ENCODE assay signal across 8 cellular contexts in genomic region chr3:44762170-44762677, GRCh38. TPM values are rescaled to one million over a fixed set of nuclear protein-coding genes. Genes with fewer than 3 reads are reported as not detected.
DNase-seq lines count a peak whose midpoint lies in the region; ATAC-seq and TF ChIP-seq lines count a peak whose summit lies in the region.

No MANE protein-coding gene starts in this region.

- DNase-seq in H9 (no peak), NCI-H1436 treated with DMSO at 0.1 percent for 48 hours (lab: John Stamatoyannopoulos, UW) (no peak), UCSD-AML1 (lab: John Stamatoyannopoulos, UW; ENCODE audit: unreplicated experiment) (no peak)

- no peak for TF ChIP-seq POLR2A in gastroesophageal sphincter (IDR thresholded peaks at IDR 0.05)

- H2BK12ac ChIP-seq in H9 (ENCODE audit: insufficient read length, low read depth, low read length): no peak overlapping the region

- TF ChIP-seq CTCF in H9 (conservative IDR thresholded peaks at IDR 0.05) (no peak), gastroesophageal sphincter (IDR thresholded peaks at IDR 0.05) (no peak)

- TF ChIP-seq EP300 in gastroesophageal sphincter (IDR thresholded peaks at IDR 0.05): no peak

- peaks cover 17% of the 10 kb centered on the region; the same call in 1 of the 2 replicates for H3K79me2 ChIP-seq in H9 (ENCODE audit: insufficient read depth, low read length)

- H3K79me1 ChIP-seq in H9 (ENCODE audit: insufficient read depth, low read depth, low read length, poor library complexity, severe bottlenecking): peaks cover 6% of the 10 kb centered on the region

- H3K27ac Mint-ChIP-seq in H9: peak overlapping the region; percentile 98 to 100 (median 99)
- H3K27ac Mint-ChIP-seq in T-helper 1 cell treated with Interleukin-12 subunit alpha and Interleukin-12 subunit beta and Interleukin-4 antibody, amounts not matched to agents 30 μg/mL and 1 μg/mL, for 36 hours: peak overlapping the region; percentile 79

- peak overlapping the region; percentile 98 for H3K14ac ChIP-seq in H9 (ENCODE audit: insufficient read depth, low read length)

- H3K4me1 Mint-ChIP-seq in H9: peaks cover 9 to 30% of the 10 kb centered on the region in 2 experiments
- H3K4me1 Mint-ChIP-seq in T-helper 1 cell treated with Interleukin-12 subunit alpha and Interleukin-12 subunit beta and Interleukin-4 antibody, amounts not matched to agents 30 μg/mL and 1 μg/mL, for 36 hours (ENCODE audit: low read depth): peaks cover 33% of the 10 kb centered on the region

- no peaks in the 10 kb centered on the region for H4K20me1 ChIP-seq in BLaER1 treated with 17β-estradiol and CSF1 and Interleukin-3, amounts not matched to agents 10 nM and 100 nM
- H4K20me1 ChIP-seq in H9 (ENCODE audit: control insufficient read depth, insufficient read depth, insufficient read length): no peaks in the 10 kb centered on the region

- H3K4me1 ChIP-seq in BLaER1 treated with 17β-estradiol and CSF1 and Interleukin-3, amounts not matched to agents 10 nM and 100 nM: peaks cover 10 to 23% (median 18%) of the 10 kb centered on the region in 10 experiments
- no peaks in the 10 kb centered on the region for H3K4me1 ChIP-seq in H9 (ENCODE audit: insufficient read depth, low read length)
- peaks cover 0 to 21% (median 0%) of the 10 kb centered on the region in 3 donors for H3K4me1 ChIP-seq in gastroesophageal sphincter

- peaks cover 56 to 64% (median 63%) of the 10 kb centered on the region in 3 experiments for H3K36me3 Mint-ChIP-seq in H9 (ENCODE audit: insufficient read depth in 1 of 3, low read depth in 3 of 3)
- H3K36me3 Mint-ChIP-seq in T-helper 1 cell treated with Interleukin-12 subunit alpha and Interleukin-12 subunit beta and Interleukin-4 antibody, amounts not matched to agents 30 μg/mL and 1 μg/mL, for 36 hours (ENCODE audit: low read depth): peaks cover 58% of the 10 kb centered on the region

- H3K36me3 ChIP-seq in BLaER1 treated with 17β-estradiol and CSF1 and Interleukin-3, amounts not matched to agents 10 nM and 100 nM: peaks cover 40 to 77% (median 71%) of the 10 kb centered on the region in 11 experiments
- peaks cover 0 to 16% of the 10 kb centered on the region in 2 donors for H3K36me3 ChIP-seq in gastroesophageal sphincter

- H2AK5ac ChIP-seq in H9 (ENCODE audit: insufficient read length, low read length): no peak overlapping the region

- peak overlapping the region; percentile 75 to 94 (median 82) for H3K4me2 ChIP-seq in BLaER1 treated with 17β-estradiol and CSF1 and Interleukin-3, amounts not matched to agents 10 nM and 100 nM
- peak overlapping the region; percentile 78 for H3K4me2 ChIP-seq in H9 (ENCODE audit: insufficient read depth, insufficient read length, low read length)

- peaks cover 28 to 54% of the 10 kb centered on the region in 2 experiments for H3K9me3 Mint-ChIP-seq in H9
- peaks cover 45% of the 10 kb centered on the region for H3K9me3 Mint-ChIP-seq in T-helper 1 cell treated with Interleukin-12 subunit alpha and Interleukin-12 subunit beta and Interleukin-4 antibody, amounts not matched to agents 30 μg/mL and 1 μg/mL, for 36 hours

- H3T11ph ChIP-seq in H9 (ENCODE audit: low read length): no peak overlapping the region

- peak overlapping the region; percentile 97 for H3K18ac ChIP-seq in H9 (ENCODE audit: insufficient read length, low read depth, low read length)

- H3K27ac ChIP-seq in BLaER1 treated with 17β-estradiol and CSF1 and Interleukin-3, amounts not matched to agents 10 nM and 100 nM: peak overlapping the region in 10 of 11 experiments; percentile 25 to 94 (median 87); a peak in 19 of 22 replicates
- H3K27ac ChIP-seq in H9 (ENCODE audit: insufficient read length, low read depth, low read length) (peak overlapping the region; percentile 77), gastroesophageal sphincter (peak overlapping the region in 1 of 4 donors; percentile 81), skin epidermis (peak overlapping the region in 6 of 21 experiments; percentile 12 to 90 (median 78))

- no peak overlapping the region for H2BK120ac ChIP-seq in H9 (ENCODE audit: low read depth, low read length, poor library complexity, severe bottlenecking)

- no peak overlapping the region for H2BK20ac ChIP-seq in H9 (ENCODE audit: low read depth, low read length, poor library complexity, severe bottlenecking)

- H2AFZ ChIP-seq in H9 (ENCODE audit: low read length): no peak overlapping the region

- no peaks in the 10 kb centered on the region for H3K27me3 ChIP-seq in BLaER1 treated with 17β-estradiol and CSF1 and Interleukin-3, amounts not matched to agents 10 nM and 100 nM
- H3K27me3 ChIP-seq in H9 (ENCODE audit: insufficient read depth, low read length) (no peaks in the 10 kb centered on the region), gastroesophageal sphincter (no peaks in the 10 kb centered on the region)

- peak overlapping the region; percentile 93 to 95 for H3K4me3 Mint-ChIP-seq in H9
- H3K4me3 Mint-ChIP-seq in T-helper 1 cell treated with Interleukin-12 subunit alpha and Interleukin-12 subunit beta and Interleukin-4 antibody, amounts not matched to agents 30 μg/mL and 1 μg/mL, for 36 hours: peak overlapping the region; percentile 89

- H3K27me3 Mint-ChIP-seq in H9 (ENCODE audit: low read depth): no peaks in the 10 kb centered on the region
- no peaks in the 10 kb centered on the region for H3K27me3 Mint-ChIP-seq in T-helper 1 cell treated with Interleukin-12 subunit alpha and Interleukin-12 subunit beta and Interleukin-4 antibody, amounts not matched to agents 30 μg/mL and 1 μg/mL, for 36 hours (ENCODE audit: low read depth)

- H3K4ac ChIP-seq in H9 (ENCODE audit: low read depth, low read length): no peak overlapping the region; the same call in 1 of the 2 replicates

- H3K56ac ChIP-seq in H9 (ENCODE audit: insufficient read length, low read depth, low read length): no peak overlapping the region

- peaks cover 3% of the 10 kb centered on the region for H3K23me2 ChIP-seq in H9 (ENCODE audit: insufficient read length, low read depth, low read length, poor library complexity, severe bottlenecking)

- peak overlapping the region; percentile 85 to 95 (median 92); a peak in 21 of 22 replicates for H3K9ac ChIP-seq in BLaER1 treated with 17β-estradiol and CSF1 and Interleukin-3, amounts not matched to agents 10 nM and 100 nM
- peak overlapping the region; percentile 92 for H3K9ac ChIP-seq in H9 (ENCODE audit: extremely low read depth, insufficient read length, low read length)

- no peak for ATAC-seq in gastroesophageal sphincter
- ATAC-seq in GM18870 (IDR thresholded peaks at IDR 0.05; ENCODE audit: unreplicated experiment): no peak

- peak overlapping the region; percentile 79 to 95 (median 90) for H3K4me3 ChIP-seq in BLaER1 treated with 17β-estradiol and CSF1 and Interleukin-3, amounts not matched to agents 10 nM and 100 nM
- H3K4me3 ChIP-seq in gastroesophageal sphincter (peak overlapping the region; percentile 76 to 79), skin epidermis (peak overlapping the region; percentile 62 to 94 (median 78))

- H2BK5ac ChIP-seq in H9 (ENCODE audit: insufficient read length, low read length): no peak overlapping the region

- H3K9me3 ChIP-seq in BLaER1 treated with 17β-estradiol and CSF1 and Interleukin-3, amounts not matched to agents 10 nM and 100 nM (replicated peaks in 1 of 11): peaks cover 60 to 83% (median 79%) of the 10 kb centered on the region in 11 experiments
- H3K9me3 ChIP-seq in H9 (ENCODE audit: control insufficient read depth, low read depth, low read length): peaks cover 3% of the 10 kb centered on the region
- no peaks in the 10 kb centered on the region for H3K9me3 ChIP-seq in gastroesophageal sphincter

- H3K23ac ChIP-seq in H9 (ENCODE audit: insufficient read length, low read depth, low read length): no peak overlapping the region

- H4K5ac ChIP-seq in H9 (ENCODE audit: insufficient read length, low read depth, low read length): no peak overlapping the region

- no CpG with 5 or more reads among the region's 9 CpGs for WGBS in H9 (ENCODE audit: extremely low coverage, insufficient read length, low lambda C conversion rate)
- WGBS in gastroesophageal sphincter (ENCODE audit: low coverage in 1 of 2), 2 donors: 0 to 3% methylated on average over 9 of the region's 9 CpGs

- no peak overlapping the region for H4K91ac ChIP-seq in H9 (ENCODE audit: insufficient read length, low read depth, low read length)

- no peak overlapping the region for H4K8ac ChIP-seq in H9 (replicated peaks; ENCODE audit: insufficient read length, low read depth, low read length)

- H2BK15ac ChIP-seq in H9 (ENCODE audit: low read depth, low read length): no peak overlapping the region

RNA-seq across cellular contexts. Expression of gene KIF15, which starts 0.6 kb away (rescaled TPM):
- total RNA-seq in H9 (2021): 25.0 and 25.8 TPM in 2 replicates
- total RNA-seq in gastroesophageal sphincter: 1 to 10 TPM in 1 of 4 donors, under 1 TPM in 3; 0.13 to 2.4 (median 0.51) TPM

RNA-seq across cellular contexts. Expression of gene KIAA1143, which starts 0.8 kb away (rescaled TPM):
- total RNA-seq in H9 (2021) (47.0 and 47.4 TPM in 2 replicates), gastroesophageal sphincter (10 to 100 TPM; 27.7 to 41.5 (median 36.5) TPM)

RNA-seq across cellular contexts. Expression of gene ZNF501, which starts 32.8 kb away (rescaled TPM):
- total RNA-seq in H9 (2021) (4.9 and 6.5 TPM in 2 replicates), gastroesophageal sphincter (10 to 100 TPM in 1 of 4 donors, 1 to 10 TPM in 3; 7.0 to 16.3 (median 9.0) TPM)

RNA-seq across cellular contexts. Expression of gene ZNF502, which starts 49.8 kb away (rescaled TPM):
- total RNA-seq in H9 (2021): not detected in 2 replicates
- total RNA-seq in gastroesophageal sphincter: 1 to 10 TPM; 5.0 to 10.0 (median 5.5) TPM
